Comparison of ENCODE assay signal across 1 cellular context in the genomic region with DNA sequence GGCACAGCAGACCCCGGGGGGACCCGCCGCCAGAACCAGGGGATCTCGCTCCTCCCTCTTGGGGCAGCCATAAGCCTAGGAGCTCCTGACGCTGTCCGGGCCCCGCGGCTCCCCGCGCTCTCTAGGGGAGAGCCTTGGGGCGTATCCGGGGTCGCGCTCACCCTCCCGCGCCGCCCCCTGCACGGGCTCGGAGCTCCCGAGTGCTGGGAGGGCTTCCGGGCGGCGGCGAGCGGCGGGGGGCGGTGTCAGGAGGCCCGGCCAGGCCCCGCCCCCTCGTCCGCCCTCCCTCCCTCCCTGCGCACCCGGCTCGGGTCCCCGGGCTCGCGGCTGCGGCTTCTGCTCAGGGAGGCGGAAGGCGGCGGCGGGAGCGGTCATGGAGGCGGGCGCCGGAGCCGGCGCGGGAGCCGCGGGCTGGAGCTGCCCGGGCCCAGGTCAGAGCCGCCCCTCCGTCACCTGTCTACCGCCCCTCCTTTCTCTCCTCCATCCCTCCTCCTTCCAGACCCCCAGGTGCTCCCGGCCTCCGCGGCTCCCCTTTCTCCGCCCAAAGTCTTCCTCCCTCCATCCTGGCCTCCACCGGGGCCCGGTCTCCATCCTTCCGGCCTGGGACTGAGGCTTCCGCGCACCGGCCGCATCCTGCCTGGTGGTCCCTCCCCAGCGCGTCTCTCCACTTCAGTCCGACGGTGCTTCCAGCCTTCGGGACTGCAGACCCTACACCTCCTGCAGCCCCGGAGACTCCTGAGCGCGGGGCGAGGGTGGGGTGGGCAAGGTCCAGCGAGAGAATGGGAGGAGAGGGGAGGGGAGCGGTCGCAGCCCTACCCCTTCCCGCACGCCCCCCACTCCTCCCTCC.
TF ChIP-seq lines count a peak whose summit lies in the region.

No MANE protein-coding gene starts in this region.

TF ChIP-seq in HepG2, 621 proteins besides CTCF, POLR2A, EP300 and RAD21:
- TF ChIP-seq, protein P1, sequence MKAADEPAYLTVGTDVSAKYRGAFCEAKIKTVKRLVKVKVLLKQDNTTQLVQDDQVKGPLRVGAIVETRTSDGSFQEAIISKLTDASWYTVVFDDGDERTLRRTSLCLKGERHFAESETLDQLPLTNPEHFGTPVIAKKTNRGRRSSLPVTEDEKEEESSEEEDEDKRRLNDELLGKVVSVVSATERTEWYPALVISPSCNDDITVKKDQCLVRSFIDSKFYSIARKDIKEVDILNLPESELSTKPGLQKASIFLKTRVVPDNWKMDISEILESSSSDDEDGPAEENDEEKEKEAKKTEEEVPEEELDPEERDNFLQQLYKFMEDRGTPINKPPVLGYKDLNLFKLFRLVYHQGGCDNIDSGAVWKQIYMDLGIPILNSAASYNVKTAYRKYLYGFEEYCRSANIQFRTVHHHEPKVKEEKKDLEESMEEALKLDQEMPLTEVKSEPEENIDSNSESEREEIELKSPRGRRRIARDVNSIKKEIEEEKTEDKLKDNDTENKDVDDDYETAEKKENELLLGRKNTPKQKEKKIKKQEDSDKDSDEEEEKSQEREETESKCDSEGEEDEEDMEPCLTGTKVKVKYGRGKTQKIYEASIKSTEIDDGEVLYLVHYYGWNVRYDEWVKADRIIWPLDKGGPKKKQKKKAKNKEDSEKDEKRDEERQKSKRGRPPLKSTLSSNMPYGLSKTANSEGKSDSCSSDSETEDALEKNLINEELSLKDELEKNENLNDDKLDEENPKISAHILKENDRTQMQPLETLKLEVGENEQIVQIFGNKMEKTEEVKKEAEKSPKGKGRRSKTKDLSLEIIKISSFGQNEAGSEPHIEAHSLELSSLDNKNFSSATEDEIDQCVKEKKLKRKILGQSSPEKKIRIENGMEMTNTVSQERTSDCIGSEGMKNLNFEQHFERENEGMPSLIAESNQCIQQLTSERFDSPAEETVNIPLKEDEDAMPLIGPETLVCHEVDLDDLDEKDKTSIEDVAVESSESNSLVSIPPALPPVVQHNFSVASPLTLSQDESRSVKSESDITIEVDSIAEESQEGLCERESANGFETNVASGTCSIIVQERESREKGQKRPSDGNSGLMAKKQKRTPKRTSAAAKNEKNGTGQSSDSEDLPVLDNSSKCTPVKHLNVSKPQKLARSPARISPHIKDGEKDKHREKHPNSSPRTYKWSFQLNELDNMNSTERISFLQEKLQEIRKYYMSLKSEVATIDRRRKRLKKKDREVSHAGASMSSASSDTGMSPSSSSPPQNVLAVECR (CRISPR knock-in tag; IDR thresholded peaks at IDR 0.05; ENCODE audit: borderline replicate concordance), result peak; percentile 26; the same call in 1 of the 2 replicates
- TF ChIP-seq BCL6 (CRISPR knock-in tag; IDR thresholded peaks at IDR 0.05) (peak; percentile 29; the same call in 1 of the 2 replicates), SRY (CRISPR knock-in tag; IDR thresholded peaks at IDR 0.05) (peak; percentile 35; the same call in 1 of the 2 replicates), THAP11 (CRISPR knock-in tag; IDR thresholded peaks at IDR 0.05) (0 out of 2 replicates have a peak, but pooled peaks have one; percentile 19), SP4 (CRISPR knock-in tag; IDR thresholded peaks at IDR 0.05) (peak; percentile 43; the same call in 1 of the 2 replicates), MIXL1 (CRISPR knock-in tag; IDR thresholded peaks at IDR 0.05) (no peak), ZNF777 (CRISPR knock-in tag; IDR thresholded peaks at IDR 0.05) (0 out of 2 replicates have a peak, but pooled peaks have one; percentile 20), FOXC1 (CRISPR knock-in tag; IDR thresholded peaks at IDR 0.05; ENCODE audit: borderline replicate concordance) (0 out of 2 replicates have a peak, but pooled peaks have one; percentile 26), ZNF263 (CRISPR knock-in tag; IDR thresholded peaks at IDR 0.05) (0 out of 2 replicates have a peak, but pooled peaks have one; percentile 45), ZNF577 (CRISPR knock-in tag; IDR thresholded peaks at IDR 0.05; ENCODE audit: borderline replicate concordance, low read depth) (no peak), GABPB1 (CRISPR knock-in tag; IDR thresholded peaks at IDR 0.05) (peak; percentile 64; the same call in 1 of the 2 replicates), HNRNPK (IDR thresholded peaks at IDR 0.05; ENCODE audit: low read depth, low read length, poor library complexity, severe bottlenecking) (peak; percentile 60), HNRNPLL (IDR thresholded peaks at IDR 0.05; ENCODE audit: low read depth, low read length, poor library complexity, severe bottlenecking) (peak; percentile 45), ZBTB38 (CRISPR knock-in tag; IDR thresholded peaks at IDR 0.05) (0 out of 2 replicates have a peak, but pooled peaks have one; percentile 16), ZNF839 (CRISPR knock-in tag; IDR thresholded peaks at IDR 0.05; ENCODE audit: borderline replicate concordance) (no peak), NBN (conservative IDR thresholded peaks at IDR 0.05) (no peak), NFE2 (CRISPR knock-in tag; IDR thresholded peaks at IDR 0.05) (no peak), PCBP1 (IDR thresholded peaks at IDR 0.05; ENCODE audit: borderline replicate concordance, low read depth, low read length) (0 out of 2 replicates have a peak, but pooled peaks have one; percentile 24), ZNF451 (CRISPR knock-in tag; IDR thresholded peaks at IDR 0.05) (no peak), ZNF337 (CRISPR knock-in tag; IDR thresholded peaks at IDR 0.05; ENCODE audit: borderline replicate concordance, low read depth) (no peak), NFIB (CRISPR knock-in tag; IDR thresholded peaks at IDR 0.05; ENCODE audit: borderline replicate concordance) (no peak), ZNF446 (CRISPR knock-in tag; IDR thresholded peaks at IDR 0.05) (no peak)
- TF ChIP-seq, protein P2, sequence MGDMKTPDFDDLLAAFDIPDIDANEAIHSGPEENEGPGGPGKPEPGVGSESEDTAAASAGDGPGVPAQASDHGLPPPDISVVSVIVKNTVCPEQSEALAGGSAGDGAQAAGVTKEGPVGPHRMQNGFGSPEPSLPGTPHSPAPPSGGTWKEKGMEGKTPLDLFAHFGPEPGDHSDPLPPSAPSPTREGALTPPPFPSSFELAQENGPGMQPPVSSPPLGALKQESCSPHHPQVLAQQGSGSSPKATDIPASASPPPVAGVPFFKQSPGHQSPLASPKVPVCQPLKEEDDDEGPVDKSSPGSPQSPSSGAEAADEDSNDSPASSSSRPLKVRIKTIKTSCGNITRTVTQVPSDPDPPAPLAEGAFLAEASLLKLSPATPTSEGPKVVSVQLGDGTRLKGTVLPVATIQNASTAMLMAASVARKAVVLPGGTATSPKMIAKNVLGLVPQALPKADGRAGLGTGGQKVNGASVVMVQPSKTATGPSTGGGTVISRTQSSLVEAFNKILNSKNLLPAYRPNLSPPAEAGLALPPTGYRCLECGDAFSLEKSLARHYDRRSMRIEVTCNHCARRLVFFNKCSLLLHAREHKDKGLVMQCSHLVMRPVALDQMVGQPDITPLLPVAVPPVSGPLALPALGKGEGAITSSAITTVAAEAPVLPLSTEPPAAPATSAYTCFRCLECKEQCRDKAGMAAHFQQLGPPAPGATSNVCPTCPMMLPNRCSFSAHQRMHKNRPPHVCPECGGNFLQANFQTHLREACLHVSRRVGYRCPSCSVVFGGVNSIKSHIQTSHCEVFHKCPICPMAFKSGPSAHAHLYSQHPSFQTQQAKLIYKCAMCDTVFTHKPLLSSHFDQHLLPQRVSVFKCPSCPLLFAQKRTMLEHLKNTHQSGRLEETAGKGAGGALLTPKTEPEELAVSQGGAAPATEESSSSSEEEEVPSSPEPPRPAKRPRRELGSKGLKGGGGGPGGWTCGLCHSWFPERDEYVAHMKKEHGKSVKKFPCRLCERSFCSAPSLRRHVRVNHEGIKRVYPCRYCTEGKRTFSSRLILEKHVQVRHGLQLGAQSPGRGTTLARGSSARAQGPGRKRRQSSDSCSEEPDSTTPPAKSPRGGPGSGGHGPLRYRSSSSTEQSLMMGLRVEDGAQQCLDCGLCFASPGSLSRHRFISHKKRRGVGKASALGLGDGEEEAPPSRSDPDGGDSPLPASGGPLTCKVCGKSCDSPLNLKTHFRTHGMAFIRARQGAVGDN (CRISPR knock-in tag; IDR thresholded peaks at IDR 0.05), result peak; percentile 37; the same call in 1 of the 2 replicates
- TF ChIP-seq, protein P3, sequence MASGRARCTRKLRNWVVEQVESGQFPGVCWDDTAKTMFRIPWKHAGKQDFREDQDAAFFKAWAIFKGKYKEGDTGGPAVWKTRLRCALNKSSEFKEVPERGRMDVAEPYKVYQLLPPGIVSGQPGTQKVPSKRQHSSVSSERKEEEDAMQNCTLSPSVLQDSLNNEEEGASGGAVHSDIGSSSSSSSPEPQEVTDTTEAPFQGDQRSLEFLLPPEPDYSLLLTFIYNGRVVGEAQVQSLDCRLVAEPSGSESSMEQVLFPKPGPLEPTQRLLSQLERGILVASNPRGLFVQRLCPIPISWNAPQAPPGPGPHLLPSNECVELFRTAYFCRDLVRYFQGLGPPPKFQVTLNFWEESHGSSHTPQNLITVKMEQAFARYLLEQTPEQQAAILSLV (CRISPR knock-in tag; IDR thresholded peaks at IDR 0.05; ENCODE audit: borderline replicate concordance), result peak; percentile 32; the same call in 1 of the 2 replicates
- TF ChIP-seq, protein P4, sequence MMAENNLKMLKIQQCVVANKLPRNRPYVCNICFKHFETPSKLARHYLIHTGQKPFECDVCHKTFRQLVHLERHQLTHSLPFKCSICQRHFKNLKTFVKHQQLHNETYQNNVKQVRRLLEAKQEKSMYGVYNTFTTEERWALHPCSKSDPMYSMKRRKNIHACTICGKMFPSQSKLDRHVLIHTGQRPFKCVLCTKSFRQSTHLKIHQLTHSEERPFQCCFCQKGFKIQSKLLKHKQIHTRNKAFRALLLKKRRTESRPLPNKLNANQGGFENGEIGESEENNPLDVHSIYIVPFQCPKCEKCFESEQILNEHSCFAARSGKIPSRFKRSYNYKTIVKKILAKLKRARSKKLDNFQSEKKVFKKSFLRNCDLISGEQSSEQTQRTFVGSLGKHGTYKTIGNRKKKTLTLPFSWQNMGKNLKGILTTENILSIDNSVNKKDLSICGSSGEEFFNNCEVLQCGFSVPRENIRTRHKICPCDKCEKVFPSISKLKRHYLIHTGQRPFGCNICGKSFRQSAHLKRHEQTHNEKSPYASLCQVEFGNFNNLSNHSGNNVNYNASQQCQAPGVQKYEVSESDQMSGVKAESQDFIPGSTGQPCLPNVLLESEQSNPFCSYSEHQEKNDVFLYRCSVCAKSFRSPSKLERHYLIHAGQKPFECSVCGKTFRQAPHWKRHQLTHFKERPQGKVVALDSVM (CRISPR knock-in tag; IDR thresholded peaks at IDR 0.05), result peak; percentile 47; the same call in 1 of the 2 replicates
- TF ChIP-seq, protein P5, sequence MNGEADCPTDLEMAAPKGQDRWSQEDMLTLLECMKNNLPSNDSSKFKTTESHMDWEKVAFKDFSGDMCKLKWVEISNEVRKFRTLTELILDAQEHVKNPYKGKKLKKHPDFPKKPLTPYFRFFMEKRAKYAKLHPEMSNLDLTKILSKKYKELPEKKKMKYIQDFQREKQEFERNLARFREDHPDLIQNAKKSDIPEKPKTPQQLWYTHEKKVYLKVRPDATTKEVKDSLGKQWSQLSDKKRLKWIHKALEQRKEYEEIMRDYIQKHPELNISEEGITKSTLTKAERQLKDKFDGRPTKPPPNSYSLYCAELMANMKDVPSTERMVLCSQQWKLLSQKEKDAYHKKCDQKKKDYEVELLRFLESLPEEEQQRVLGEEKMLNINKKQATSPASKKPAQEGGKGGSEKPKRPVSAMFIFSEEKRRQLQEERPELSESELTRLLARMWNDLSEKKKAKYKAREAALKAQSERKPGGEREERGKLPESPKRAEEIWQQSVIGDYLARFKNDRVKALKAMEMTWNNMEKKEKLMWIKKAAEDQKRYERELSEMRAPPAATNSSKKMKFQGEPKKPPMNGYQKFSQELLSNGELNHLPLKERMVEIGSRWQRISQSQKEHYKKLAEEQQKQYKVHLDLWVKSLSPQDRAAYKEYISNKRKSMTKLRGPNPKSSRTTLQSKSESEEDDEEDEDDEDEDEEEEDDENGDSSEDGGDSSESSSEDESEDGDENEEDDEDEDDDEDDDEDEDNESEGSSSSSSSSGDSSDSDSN (CRISPR knock-in tag; IDR thresholded peaks at IDR 0.05), result peak; percentile 56; the same call in 1 of the 2 replicates
- TF ChIP-seq, protein P6, sequence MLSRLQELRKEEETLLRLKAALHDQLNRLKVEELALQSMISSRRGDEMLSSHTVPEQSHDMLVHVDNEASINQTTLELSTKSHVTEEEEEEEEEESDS (CRISPR knock-in tag; IDR thresholded peaks at IDR 0.05; ENCODE audit: borderline replicate concordance), result no peak
